1 cellular context compared by ENCODE assay signal in genomic region chr6:28124350-28124970, GRCh38.
TF ChIP-seq lines count a peak whose summit lies in the region.

Gene ZSCAN16, plus strand, starts transcription at chr6:28124609. Its CDS starts 835 bp downstream, at chr6:28125444.

TF ChIP-seq in SK-N-SH, 30 proteins besides CTCF, POLR2A, EP300 and RAD21 (continued from another document):
- TF ChIP-seq, protein P1, sequence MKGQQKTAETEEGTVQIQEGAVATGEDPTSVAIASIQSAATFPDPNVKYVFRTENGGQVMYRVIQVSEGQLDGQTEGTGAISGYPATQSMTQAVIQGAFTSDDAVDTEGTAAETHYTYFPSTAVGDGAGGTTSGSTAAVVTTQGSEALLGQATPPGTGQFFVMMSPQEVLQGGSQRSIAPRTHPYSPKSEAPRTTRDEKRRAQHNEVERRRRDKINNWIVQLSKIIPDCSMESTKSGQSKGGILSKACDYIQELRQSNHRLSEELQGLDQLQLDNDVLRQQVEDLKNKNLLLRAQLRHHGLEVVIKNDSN (IDR thresholded peaks at IDR 0.05; ENCODE audit: borderline replicate concordance, low read depth): no peak
- TF ChIP-seq CHD2 (IDR thresholded peaks at IDR 0.05; ENCODE audit: low read length, partially characterized antibody): peak; percentile 29
- 0 out of 2 replicates have a peak, but pooled peaks have one; percentile 17 for TF ChIP-seq FOXJ3 (CRISPR knock-in tag; IDR thresholded peaks at IDR 0.05)
- TF ChIP-seq RXRA (IDR thresholded peaks at IDR 0.05; ENCODE audit: borderline replicate concordance, low read depth): no peak
TF ChIP-seq in SK-N-SH: peak in this region for 11.
